In the genomic region with DNA sequence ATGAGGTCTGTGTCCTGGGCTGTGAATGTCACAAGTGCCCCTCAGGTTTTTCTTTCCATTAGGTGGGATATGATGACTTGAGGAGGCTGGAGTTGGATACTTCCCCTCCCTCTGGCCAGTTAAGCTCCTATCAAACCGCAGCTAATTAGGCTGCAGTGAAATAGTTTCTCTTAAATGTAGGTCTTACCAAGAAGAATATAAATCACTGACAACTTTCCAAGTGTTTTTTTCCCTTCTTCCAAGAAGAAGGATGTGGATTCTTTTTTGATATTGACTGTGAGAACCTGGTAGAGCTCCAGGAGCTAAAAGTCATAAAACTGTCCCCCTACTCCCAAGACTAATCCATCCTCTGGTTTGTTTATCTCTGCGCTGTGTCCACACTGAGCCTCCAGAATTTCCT, we compare ENCODE assay signal across 13 cellular contexts. TPM values are rescaled to one million over a fixed set of nuclear protein-coding genes. Genes with fewer than 3 reads are reported as not detected.
DNase-seq lines count a peak whose midpoint lies in the region; FAIRE-seq and TF ChIP-seq lines count a peak whose summit lies in the region.
"Not testable (repeated sequence)": the region's sequence is repeated elsewhere in the genome, so short reads cannot be mapped to it uniquely, and the experiment has no call there.
"Had no signal": no experiment of that assay in that cellular context is flagged by ENCODE, and none has a peak within 500 bp of the region (broad histone marks: within the 10 kb centered on the region; RNA-seq: fewer than 3 reads in every experiment).

No MANE protein-coding gene starts in this region.

- not testable (repeated sequence) for TF ChIP-seq CTCF in HFFc6 (IDR thresholded peaks at IDR 0.05)

- not testable (repeated sequence) for H3K27me3 Mint-ChIP-seq in HFFc6 (ENCODE audit: insufficient read depth)

- H3K9me3 Mint-ChIP-seq in HFFc6: not testable (repeated sequence)

- H3K4me1 Mint-ChIP-seq in HFFc6 (ENCODE audit: low read depth): peaks cover 51% of the 10 kb centered on the region

- not testable (repeated sequence) for H3K4me3 Mint-ChIP-seq in HFFc6

- peaks cover 13% of the 10 kb centered on the region; the same call in 1 of the 2 replicates for H3K36me3 Mint-ChIP-seq in HFFc6 (ENCODE audit: low read depth)

- FAIRE-seq in G401.6 (lab: Jason Lieb, UNC): peak; percentile 82

- H3K27ac Mint-ChIP-seq in HFFc6: peak overlapping the region; percentile 53

- DNase-seq in A172 (ENCODE audit: low spot score): peak; percentile 78
- DNase-seq in EH (ENCODE audit: low read depth): peak; percentile 83
- not testable (repeated sequence) for DNase-seq in HFFc6
- peak; percentile 75 for DNase-seq in M059J (ENCODE audit: low read depth)
- peak; percentile 37 for DNase-seq in amniotic epithelial cell (ENCODE audit: low read depth)
- DNase-seq in fibroblast of peridontal ligament (ENCODE audit: extremely low read depth): peak; percentile 18
- peak; percentile 35 for DNase-seq in glomerular visceral epithelial cell (ENCODE audit: extremely low spot score)

RNA-seq across cellular contexts. Expression of a gene that starts 14.5 kb away (rescaled TPM):
- total RNA-seq in A172 (2014; rRNA removed; shearing (Covaris generic)): 0.07 TPM in 1 of 2 replicates, not detected in the other
- total RNA-seq in HFFc6 (2021; fragmentation: NEBNext Ultra II Directional; extraction: Animal tissue kit (Norgen Biotek cat#: 25700)): under 1 TPM in 5 of 6 experiments, not detected in 1; 0.10 to 0.28 (median 0.18) TPM
- total RNA-seq in M059J (2014; rRNA removed; shearing (Covaris generic)): 0.05 and 1.1 TPM in 2 replicates
- total RNA-seq: A673; Caco-2; Calu3; CD4-positive, alpha-beta T cell; CD8-positive, alpha-beta T cell had no signal

RNA-seq across cellular contexts. Expression of a gene that starts 33.8 kb away (rescaled TPM):
- not detected in 2 replicates for total RNA-seq in A172 (2014; rRNA removed; shearing (Covaris generic))
- 1 to 10 TPM in 3 of 6 experiments, under 1 TPM in 3; 0.31 to 1.1 (median 0.99) TPM for total RNA-seq in HFFc6 (2021; fragmentation: NEBNext Ultra II Directional; extraction: Animal tissue kit (Norgen Biotek cat#: 25700))
- total RNA-seq in M059J (2014; rRNA removed; shearing (Covaris generic)): 0.79 and 0.89 TPM in 2 replicates
- total RNA-seq: A673; Calu3; CD4-positive, alpha-beta T cell; CD8-positive, alpha-beta T cell had no signal
